Comparison of ENCODE assay signal across 19 cellular contexts in genomic region chr2:27296466-27296865, GRCh38. TPM values are rescaled to one million over a fixed set of nuclear protein-coding genes. Genes with fewer than 3 reads are reported as not detected.
"Had no signal": no experiment of that assay in that cellular context is flagged by ENCODE, and none has a peak within 500 bp of the region (broad histone marks: within the 10 kb centered on the region; RNA-seq: fewer than 3 reads in every experiment).

No MANE protein-coding gene starts in this region.

- H3K36me3 Mint-ChIP-seq: natural killer cell had no signal

- DNase-seq: activated CD4-positive, alpha-beta T cell treated with anti-CD3 and anti-CD28 coated beads, Interleukin-2, amount 10 ng/mL, durations not matched to agents 7 days and 5 days; activated CD4-positive, CD25-positive, alpha-beta regulatory T cell; activated CD8-positive, alpha-beta memory T cell treated with anti-CD3 and anti-CD28 coated beads for 24 hours; activated naive CD4-positive, alpha-beta T cell treated with Interleukin-2 at 50 U/mL for 16 hours; adrenal gland; caudate nucleus; effector memory CD4-positive, alpha-beta T cell; head of caudate nucleus; mammary epithelial cell; mucosa of descending colon; natural killer cell; stimulated activated CD4-positive, alpha-beta T cell treated with anti-CD3 and anti-CD28 coated beads, Interleukin-2, amount 100 ng/mL, for 24 hours; stimulated activated naive CD4-positive, alpha-beta T cell; T-helper 2 cell; trophoblast cell had no signal

- H3K36me3 ChIP-seq: adrenal gland had no signal

- H3K27ac ChIP-seq: adrenal gland, coronary artery had no signal

- H3K4me3 Mint-ChIP-seq: activated CD4-positive, alpha-beta T cell treated with anti-CD3 and anti-CD28 coated beads, Interleukin-2, amount 10 ng/mL, durations not matched to agents 7 days and 5 days; natural killer cell had no signal

- H3K27me3 ChIP-seq: adrenal gland had no signal

- ATAC-seq: left lobe of liver, mucosa of descending colon, natural killer cell, sciatic nerve had no signal

- H3K4me3 ChIP-seq: adrenal gland, coronary artery, mucosa of descending colon had no signal

- H3K4me1 Mint-ChIP-seq: activated CD4-positive, alpha-beta T cell treated with anti-CD3 and anti-CD28 coated beads, Interleukin-2, amount 10 ng/mL, durations not matched to agents 7 days and 5 days; natural killer cell had no signal

- H3K9me3 ChIP-seq: adrenal gland, mucosa of descending colon had no signal

- H3K27ac Mint-ChIP-seq: activated CD4-positive, alpha-beta T cell treated with anti-CD3 and anti-CD28 coated beads, Interleukin-2, amount 10 ng/mL, durations not matched to agents 7 days and 5 days; natural killer cell; progenitor cell of endocrine pancreas had no signal

- H3K9me3 Mint-ChIP-seq: activated CD4-positive, alpha-beta T cell treated with anti-CD3 and anti-CD28 coated beads, Interleukin-2, amount 10 ng/mL, durations not matched to agents 7 days and 5 days; natural killer cell had no signal

RNA-seq across cellular contexts. Expression of gene TRIM54, which starts 14.2 kb away (rescaled TPM):
- total RNA-seq: activated CD4-positive, alpha-beta T cell treated with anti-CD3 and anti-CD28 coated beads, Interleukin-2, amount 10 ng/mL, durations not matched to agents 7 days and 5 days; left lobe of liver; mammary epithelial cell; progenitor cell of endocrine pancreas had no signal
- polyA plus RNA-seq: mammary epithelial cell had no signal

RNA-seq across cellular contexts. Expression of gene DNAJC5G, which starts 21.2 kb away (rescaled TPM):
- total RNA-seq: activated CD4-positive, alpha-beta T cell treated with anti-CD3 and anti-CD28 coated beads, Interleukin-2, amount 10 ng/mL, durations not matched to agents 7 days and 5 days; left lobe of liver; mammary epithelial cell; natural killer cell; progenitor cell of endocrine pancreas; sciatic nerve had no signal
- polyA plus RNA-seq: mammary epithelial cell had no signal

RNA-seq across cellular contexts. Expression of gene SLC30A3, which starts 33.6 kb away (rescaled TPM):
- total RNA-seq: left lobe of liver, natural killer cell, progenitor cell of endocrine pancreas, sciatic nerve had no signal
